14 cellular contexts compared by ENCODE assay signal in genomic region chr3:157650191-157650590, GRCh38.
DNase-seq lines count a peak whose midpoint lies in the region; ATAC-seq and TF ChIP-seq lines count a peak whose summit lies in the region.
"Had no signal": no experiment of that assay in that cellular context is flagged by ENCODE, and none has a peak within 500 bp of the region (broad histone marks: within the 10 kb centered on the region; RNA-seq: fewer than 3 reads in every experiment).

No MANE protein-coding gene starts in this region.

- TF ChIP-seq CTCF in psoas muscle (IDR thresholded peaks at IDR 0.05), result no peak
- TF ChIP-seq CTCF in tibial nerve (IDR thresholded peaks at IDR 0.05), result no peak
- no peak for TF ChIP-seq CTCF in lower lobe of right lung (IDR thresholded peaks at IDR 0.05)

- H3K9me3 ChIP-seq in psoas muscle, result no peaks in the 10 kb centered on the region
- no peaks in the 10 kb centered on the region for H3K9me3 ChIP-seq in tibial nerve
- no peaks in the 10 kb centered on the region for H3K9me3 ChIP-seq in lower lobe of right lung
- H3K9me3 ChIP-seq: BLaER1 treated with 17β-estradiol and CSF1 and Interleukin-3, amounts not matched to agents 10 nM and 100 nM had no signal

- no peaks in the 10 kb centered on the region for H3K27me3 ChIP-seq in psoas muscle (ENCODE audit: insufficient read depth in 3 of 3, low read length in 2 of 3)
- H3K27me3 ChIP-seq in tibial nerve, result no peaks in the 10 kb centered on the region
- no peaks in the 10 kb centered on the region for H3K27me3 ChIP-seq in lower lobe of right lung (ENCODE audit: low read depth)
- H3K27me3 ChIP-seq: BLaER1 treated with 17β-estradiol and CSF1 and Interleukin-3, amounts not matched to agents 10 nM and 100 nM had no signal

- TF ChIP-seq POLR2A in tibial nerve (IDR thresholded peaks at IDR 0.05), result no peak

- ATAC-seq in GM18867 (IDR thresholded peaks at IDR 0.05; ENCODE audit: unreplicated experiment) (peak; percentile 9), psoas muscle (peak in 2 of 4 donors; percentile 71 to 82), lower lobe of right lung (no peak)
- ATAC-seq: CD8-positive, alpha-beta T cell had no signal

- no peak overlapping the region for H3K4me3 ChIP-seq in psoas muscle
- no peak overlapping the region for H3K4me3 ChIP-seq in tibial nerve
- H3K4me3 ChIP-seq in lower lobe of right lung, result no peak overlapping the region
- H3K4me3 ChIP-seq: BLaER1 treated with 17β-estradiol and CSF1 and Interleukin-3, amounts not matched to agents 10 nM and 100 nM had no signal

- DNase-seq in COLO668 (lab: John Stamatoyannopoulos, UW; ENCODE audit: unreplicated experiment) (peak; percentile 9), NCI-H2029 treated with DMSO at 0.1 percent for 48 hours (lab: John Stamatoyannopoulos, UW) (peak; percentile 11), psoas muscle (no peak), tibial nerve (ENCODE audit: low spot score in 2 of 2) (no peak), D341Med (ENCODE audit: low spot score) (no peak), lower lobe of right lung (no peak)
- DNase-seq: CD8-positive, alpha-beta T cell; COR-L47; DMS79 treated with DMSO at 0.1 percent for 48 hours; GF-D8; H9; IMR-90 had no signal

- H3K36me3 ChIP-seq in psoas muscle (ENCODE audit: insufficient read depth in 1 of 2, low read depth in 1 of 2), result no peaks in the 10 kb centered on the region
- H3K36me3 ChIP-seq in tibial nerve, result no peaks in the 10 kb centered on the region
- H3K36me3 ChIP-seq in lower lobe of right lung, result no peaks in the 10 kb centered on the region
- H3K36me3 ChIP-seq: BLaER1 treated with 17β-estradiol and CSF1 and Interleukin-3, amounts not matched to agents 10 nM and 100 nM had no signal

- H3K27ac ChIP-seq in psoas muscle, result peak overlapping the region; percentile 24
- no peak overlapping the region for H3K27ac ChIP-seq in tibial nerve
- H3K27ac ChIP-seq in lower lobe of right lung, result no peak overlapping the region
- H3K27ac ChIP-seq: BLaER1 treated with 17β-estradiol and CSF1 and Interleukin-3, amounts not matched to agents 10 nM and 100 nM had no signal

- H3K4me1 ChIP-seq in psoas muscle (peaks cover 6% of the 10 kb centered on the region), tibial nerve (peaks cover 0 to 3% (median 0%) of the 10 kb centered on the region in 4 donors), lower lobe of right lung (no peaks in the 10 kb centered on the region)

- no peak for TF ChIP-seq EP300 in tibial nerve (IDR thresholded peaks at IDR 0.05)

- WGBS in psoas muscle, 3 donors, result 23 to 57% (median 26%) methylated on average over 1 of the region's 1 CpG
- WGBS in tibial nerve, 2 donors, result 43% methylated on average over 1 of the region's 1 CpG

- intact Hi-C loops in psoas muscle (cut with DNase I) (no loop called here), lower lobe of right lung (cut with DNase I) (no loop called here)

Comparison
In these comparisons a context has a peak if more than half of its experiments do, and no peak if none do; other contexts are left out.
1. DNase-seq: peak in COLO668 (single experiment) and NCI-H2029 treated with DMSO at 0.1 percent for 48 hours (single experiment); none in psoas muscle (0 of 2), tibial nerve (0 of 2), D341Med (single experiment) and lower lobe of right lung (single experiment).